In the genomic region with DNA sequence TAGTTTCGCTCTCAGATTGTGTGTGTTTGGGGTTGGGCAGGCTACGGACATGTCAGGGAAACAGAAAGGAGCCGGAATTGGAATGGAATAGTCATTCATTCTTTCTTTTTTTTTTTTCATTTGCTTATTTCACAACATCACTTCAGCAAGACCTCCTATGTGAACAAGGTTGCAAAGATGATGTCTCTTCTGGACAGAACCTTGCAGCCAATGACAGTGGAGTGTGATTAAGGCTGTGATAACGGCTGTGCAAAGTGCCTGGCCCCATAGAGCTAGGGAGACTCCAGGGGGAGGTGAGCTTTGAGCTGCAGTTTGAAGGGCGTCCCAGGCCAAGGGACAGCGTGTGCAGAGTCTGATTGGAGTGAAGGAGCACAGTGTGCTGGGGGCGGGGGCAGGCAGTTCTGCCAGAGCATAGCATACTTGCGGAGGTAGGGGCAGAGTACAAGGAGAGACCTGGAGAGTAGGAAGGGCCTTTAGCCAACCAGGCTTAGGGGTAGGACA, we compare ENCODE assay signal across 2 cellular contexts.
TF ChIP-seq lines count a peak whose summit lies in the region.

No MANE protein-coding gene starts in this region.

TF ChIP-seq in HEK293, 187 proteins besides CTCF, POLR2A, EP300 and RAD21:
- TF ChIP-seq ZNF121 (tag by site-specific recombination; IDR thresholded peaks at IDR 0.05) (no peak), SP2 (tag by site-specific recombination; IDR thresholded peaks at IDR 0.05) (no peak), ZNF266 (tag by site-specific recombination; IDR thresholded peaks at IDR 0.05; ENCODE audit: low read depth) (no peak), OVOL3 (tag by site-specific recombination; IDR thresholded peaks at IDR 0.05) (no peak), ZNF600 (tag by site-specific recombination; IDR thresholded peaks at IDR 0.05) (peak; percentile 81), ZNF140 (tag by site-specific recombination; IDR thresholded peaks at IDR 0.05) (0 out of 2 replicates have a peak, but pooled peaks have one; percentile 16), GLIS1 (tag by site-specific recombination; IDR thresholded peaks at IDR 0.05) (peak; percentile 1; the same call in 1 of the 2 replicates), SP3 (tag by site-specific recombination; IDR thresholded peaks at IDR 0.05) (no peak), ZNF274 (IDR thresholded peaks at IDR 0.05; ENCODE audit: low read length) (no peak), ZNF274 (tag by site-specific recombination; IDR thresholded peaks at IDR 0.05; ENCODE audit: borderline replicate concordance) (no peak), ZNF548 (tag by site-specific recombination; IDR thresholded peaks at IDR 0.05) (no peak), ZNF660 (tag by site-specific recombination; IDR thresholded peaks at IDR 0.05) (no peak)

TF ChIP-seq in WTC11, 78 proteins besides CTCF, POLR2A, EP300 and RAD21:
- no peak for TF ChIP-seq NFYB (CRISPR knock-in tag; conservative IDR thresholded peaks at IDR 0.05; ENCODE audit: low read depth)
- TF ChIP-seq GABPB1 (CRISPR knock-in tag; IDR thresholded peaks at IDR 0.05): peak; percentile 33; the same call in 1 of the 2 replicates
